In the genomic region with DNA sequence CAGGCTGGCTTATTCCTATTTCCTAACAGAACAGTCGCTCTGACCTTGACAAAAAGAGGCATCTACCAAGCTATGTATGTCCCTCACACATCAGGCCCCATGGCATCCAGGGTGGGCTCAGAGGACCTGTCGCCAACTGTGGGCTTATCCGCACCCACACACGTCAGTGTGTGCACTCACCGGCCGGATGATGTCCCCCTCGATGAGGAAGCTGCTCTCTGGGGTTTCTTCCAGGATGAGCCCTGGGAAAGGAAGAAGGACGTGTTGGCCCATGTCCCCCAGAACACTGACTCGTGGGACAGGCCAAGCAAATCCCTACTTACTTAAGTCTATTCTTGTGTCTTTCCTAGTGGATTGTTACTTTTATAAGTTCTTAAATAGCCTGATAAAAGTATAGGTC, we compare ENCODE assay signal across 26 cellular contexts. TPM values are rescaled to one million over a fixed set of nuclear protein-coding genes. Genes with fewer than 3 reads are reported as not detected.
"Had no signal": no experiment of that assay in that cellular context is flagged by ENCODE, and none has a peak within 500 bp of the region (broad histone marks: within the 10 kb centered on the region; RNA-seq: fewer than 3 reads in every experiment).

No MANE protein-coding gene starts in this region.

- DNase-seq: activated CD4-positive, alpha-beta T cell treated with anti-CD3 and anti-CD28 coated beads for 48 hours; activated CD4-positive, alpha-beta T cell treated with anti-CD3 and anti-CD28 coated beads, Interleukin-2, amount 50 U/mL, for 4 hours; activated CD4-positive, CD25-positive, alpha-beta regulatory T cell treated with anti-CD3 and anti-CD28 coated beads, Interleukin-2, amount 50 U/mL, for 72 hours; activated CD8-positive, alpha-beta memory T cell treated with anti-CD3 and anti-CD28 coated beads, Interleukin-2, amount 50 U/mL, for 48 hours; activated CD8-positive, alpha-beta T cell treated with anti-CD3 and anti-CD28 coated beads, Interleukin-2, amount 10 ng/mL, durations not matched to agents 7 days and 5 days; activated naive CD4-positive, alpha-beta T cell treated with anti-CD3 and anti-CD28 coated beads, Interleukin-2, amount 50 U/mL, for 16 hours; activated naive CD8-positive, alpha-beta T cell treated with anti-CD3 and anti-CD28 coated beads, Interleukin-2, amount 10 ng/mL, durations not matched to agents 7 days and 5 days; activated T-cell treated with anti-CD3 and anti-CD28 coated beads, Interleukin-2, amount 50 U/mL, for 4 hours; adrenal gland; anterior cingulate cortex; caudate nucleus; MG63; MV-4-11; NCI-H1092 treated with DMSO at 0.1 percent for 48 hours; NCI-H1417 treated with DMSO at 0.1 percent for 48 hours; NCI-H1694; NCI-H2029; NCI-H2107; NCI-H345; NCI-H510A; NCI-H526 treated with DMSO at 0.1 percent for 48 hours; NCI-H82; SK-N-SH; T-helper 9 cell had no signal

- H3K9me3 Mint-ChIP-seq: activated naive CD8-positive, alpha-beta T cell treated with anti-CD3 and anti-CD28 coated beads, Interleukin-2, amount 10 ng/mL, durations not matched to agents 7 days and 5 days; activated T-cell treated with anti-CD3 and anti-CD28 coated beads, Interleukin-2, amount 50 U/mL, for 4 hours; WTC11 had no signal

- ATAC-seq: activated CD8-positive, alpha-beta T cell treated with anti-CD3 and anti-CD28 coated beads, Interleukin-2, amount 10 ng/mL, durations not matched to agents 7 days and 5 days; activated T-cell treated with anti-CD3 and anti-CD28 coated beads, Interleukin-2, amount 50 U/mL, for 4 hours; WTC11 had no signal

- H3K27me3 Mint-ChIP-seq: activated naive CD8-positive, alpha-beta T cell treated with anti-CD3 and anti-CD28 coated beads, Interleukin-2, amount 10 ng/mL, durations not matched to agents 7 days and 5 days had no signal

- H3K4me3 Mint-ChIP-seq: activated CD8-positive, alpha-beta T cell treated with anti-CD3 and anti-CD28 coated beads, Interleukin-2, amount 10 ng/mL, durations not matched to agents 7 days and 5 days; activated naive CD8-positive, alpha-beta T cell treated with anti-CD3 and anti-CD28 coated beads, Interleukin-2, amount 10 ng/mL, durations not matched to agents 7 days and 5 days; activated T-cell treated with anti-CD3 and anti-CD28 coated beads, Interleukin-2, amount 50 U/mL, for 4 hours; WTC11 had no signal

- H3K27ac Mint-ChIP-seq: activated CD8-positive, alpha-beta T cell treated with anti-CD3 and anti-CD28 coated beads, Interleukin-2, amount 10 ng/mL, durations not matched to agents 7 days and 5 days; activated naive CD8-positive, alpha-beta T cell treated with anti-CD3 and anti-CD28 coated beads, Interleukin-2, amount 10 ng/mL, durations not matched to agents 7 days and 5 days; WTC11 had no signal

- H3K36me3 Mint-ChIP-seq: activated naive CD8-positive, alpha-beta T cell treated with anti-CD3 and anti-CD28 coated beads, Interleukin-2, amount 10 ng/mL, durations not matched to agents 7 days and 5 days; WTC11 had no signal

RNA-seq across cellular contexts. Expression of gene ASTL, which starts 3.1 kb away (rescaled TPM):
- total RNA-seq: adrenal gland, RPMI7951 had no signal
- polyA plus RNA-seq: adrenal gland, SK-N-SH had no signal

RNA-seq across cellular contexts. Expression of gene ADRA2B, which starts 18.8 kb away (rescaled TPM):
- total RNA-seq: RPMI7951 had no signal
- polyA plus RNA-seq: SK-N-SH had no signal
